ENCODE assay signal across 12 cellular contexts in genomic region chr11:66473167-66473566, GRCh38. TPM values are rescaled to one million over a fixed set of nuclear protein-coding genes. Genes with fewer than 3 reads are reported as not detected.
"Had no signal": no experiment of that assay in that cellular context is flagged by ENCODE, and none has a peak within 500 bp of the region (broad histone marks: within the 10 kb centered on the region; RNA-seq: fewer than 3 reads in every experiment).

No MANE protein-coding gene starts in this region.

- H3K9me3 ChIP-seq: HAP-1 had no signal

- H3K4me1 ChIP-seq: HAP-1 had no signal

- H3K4me3 ChIP-seq: GM23248, HAP-1, K562 had no signal

- DNase-seq: GM23248, GOT3, HFFc6, IMR-90, KG1 had no signal

- ATAC-seq: HCT116, K562 had no signal

- H2AFZ ChIP-seq: GM23248 had no signal

- H3K27ac ChIP-seq: GM23248, HL-60 had no signal

RNA-seq across cellular contexts. Expression of gene NPAS4, which starts 52.3 kb away (rescaled TPM):
- total RNA-seq: GM23248, H4, H7, HT1080, K562 had no signal
